ENCODE assay signal across 17 cellular contexts in genomic region chrX:116111497-116111896, GRCh38. TPM values are rescaled to one million over a fixed set of nuclear protein-coding genes. Genes with fewer than 3 reads are reported as not detected.
DNase-seq lines count a peak whose midpoint lies in the region; ATAC-seq, FAIRE-seq and TF ChIP-seq lines count a peak whose summit lies in the region.
"Had no signal": no experiment of that assay in that cellular context is flagged by ENCODE, and none has a peak within 500 bp of the region (broad histone marks: within the 10 kb centered on the region; RNA-seq: fewer than 3 reads in every experiment).

No MANE protein-coding gene starts in this region.

- ATAC-seq in GM18511 (IDR thresholded peaks at IDR 0.05; ENCODE audit: unreplicated experiment) = peak; percentile 18
- peak; percentile 14 for ATAC-seq in GM21528 (IDR thresholded peaks at IDR 0.05; ENCODE audit: low FRiP score, unreplicated experiment)
- ATAC-seq in HG03432 (IDR thresholded peaks at IDR 0.05; ENCODE audit: unreplicated experiment) = peak; percentile 10
- ATAC-seq in HG02840 (IDR thresholded peaks at IDR 0.05; ENCODE audit: low FRiP score, unreplicated experiment) = no peak
- no peak for ATAC-seq in esophagus mucosa

- TF ChIP-seq POLR2A in H54 (IDR thresholded peaks at IDR 0.05; ENCODE audit: low read depth, low read length) = no peak

- FAIRE-seq in H54 (lab: Jason Lieb, UNC) = no peak
- FAIRE-seq: A204.1 had no signal

- DNase-seq in mesenteric fat pad (ENCODE audit: low spot score) = peak; percentile 69
- no peak for DNase-seq in H54 (ENCODE audit: insufficient read length, low spot score)
- DNase-seq: CD8-positive, alpha-beta memory T cell; DMS53; GF-D8; GOT3; IMR-90; Kasumi-1; KBM-7 had no signal

RNA-seq across cellular contexts. Expression of gene AGTR2, which starts 59.0 kb away (rescaled TPM):
- total RNA-seq in mesenteric fat pad = not detected
- total RNA-seq in esophagus mucosa = not detected
- total RNA-seq: B cell; CD8-positive, alpha-beta memory T cell; HT-29; IMR-90 had no signal

Comparison
In these comparisons a context has a peak if more than half of its experiments do, and no peak if none do; other contexts are left out.
1. ATAC-seq: peak in GM18511 (single experiment), GM21528 (single experiment) and HG03432 (single experiment); none in HG02840 (single experiment) and esophagus mucosa (single experiment).